In the genomic region with DNA sequence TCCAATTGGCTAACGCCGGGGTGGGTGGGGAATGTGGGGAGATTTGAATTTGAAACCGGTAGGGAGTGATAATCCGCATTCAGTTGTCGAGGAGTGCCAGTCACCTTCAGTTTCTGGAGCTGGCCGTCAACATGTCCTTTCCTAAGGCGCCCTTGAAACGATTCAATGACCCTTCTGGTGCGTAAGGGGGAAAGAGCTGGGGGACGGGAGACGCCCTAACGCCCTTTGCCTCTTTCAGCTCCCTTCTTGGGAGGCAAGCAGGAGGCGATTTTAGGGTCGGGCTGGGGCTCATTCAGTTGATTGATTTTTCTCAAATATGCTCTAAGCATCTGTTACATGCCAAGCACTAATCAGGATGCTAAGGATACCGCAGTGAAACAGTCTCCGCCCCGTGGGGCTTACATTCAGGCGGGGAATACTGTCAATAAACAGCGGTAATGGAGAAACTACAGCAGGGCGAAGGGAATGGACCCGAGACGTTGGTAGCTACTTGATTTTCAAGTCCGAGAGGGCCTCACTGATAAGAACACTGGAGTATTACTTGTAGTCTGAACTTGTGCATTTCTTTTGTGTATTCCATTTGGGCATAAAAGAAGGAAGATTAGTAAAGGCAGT, we compare ENCODE assay signal across 8 cellular contexts. TPM values are rescaled to one million over a fixed set of nuclear protein-coding genes. Genes with fewer than 3 reads are reported as not detected.
A peak's percentile ranks its signal among the peaks of the same experiment; 100 is the strongest.
DNase-seq lines count a peak whose midpoint lies in the region; ATAC-seq and TF ChIP-seq lines count a peak whose summit lies in the region.

A gene with protein sequence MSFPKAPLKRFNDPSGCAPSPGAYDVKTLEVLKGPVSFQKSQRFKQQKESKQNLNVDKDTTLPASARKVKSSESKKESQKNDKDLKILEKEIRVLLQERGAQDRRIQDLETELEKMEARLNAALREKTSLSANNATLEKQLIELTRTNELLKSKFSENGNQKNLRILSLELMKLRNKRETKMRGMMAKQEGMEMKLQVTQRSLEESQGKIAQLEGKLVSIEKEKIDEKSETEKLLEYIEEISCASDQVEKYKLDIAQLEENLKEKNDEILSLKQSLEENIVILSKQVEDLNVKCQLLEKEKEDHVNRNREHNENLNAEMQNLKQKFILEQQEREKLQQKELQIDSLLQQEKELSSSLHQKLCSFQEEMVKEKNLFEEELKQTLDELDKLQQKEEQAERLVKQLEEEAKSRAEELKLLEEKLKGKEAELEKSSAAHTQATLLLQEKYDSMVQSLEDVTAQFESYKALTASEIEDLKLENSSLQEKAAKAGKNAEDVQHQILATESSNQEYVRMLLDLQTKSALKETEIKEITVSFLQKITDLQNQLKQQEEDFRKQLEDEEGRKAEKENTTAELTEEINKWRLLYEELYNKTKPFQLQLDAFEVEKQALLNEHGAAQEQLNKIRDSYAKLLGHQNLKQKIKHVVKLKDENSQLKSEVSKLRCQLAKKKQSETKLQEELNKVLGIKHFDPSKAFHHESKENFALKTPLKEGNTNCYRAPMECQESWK (plus strand): TSS at position 71 of the 615 bp plus-strand sequence. CDS start 61 bp downstream, at position 132.

- H3K4me3 Mint-ChIP-seq in CD14-positive monocyte, result peak within 1 kb of the TSS; percentile 92 to 96
- peak within 1 kb of the TSS; percentile 83 for H3K4me3 Mint-ChIP-seq in MCF 10A (ENCODE audit: unreplicated experiment)
- H3K4me3 Mint-ChIP-seq in mesothelial cell of epicardium, result peak within 1 kb of the TSS; percentile 88

- H3K36me3 Mint-ChIP-seq in CD14-positive monocyte, result peaks cover 15 to 16% of the 10 kb centered on the region in 2 donors
- H3K36me3 Mint-ChIP-seq in MCF 10A (ENCODE audit: insufficient read depth, unreplicated experiment), result peaks cover 43% of the 10 kb centered on the region
- H3K36me3 Mint-ChIP-seq in mesothelial cell of epicardium, result peaks cover 7% of the 10 kb centered on the region

- CTCF ChIA-PET in MCF 10A (lab: Yijun Ruan, JAX), result interaction anchor here (0.6 to 7.3 kb wide), 14 partner anchors 8 to 304 kb away, joined by 3 to 69 read pairs (median 7); a partner anchor contains a TSS

- no peak for DNase-seq in CD14-positive monocyte (ENCODE audit: low spot score)
- peak; percentile 91 for DNase-seq in NCI-H69 (lab: John Stamatoyannopoulos, UW)
- peak; percentile 61 for DNase-seq in MCF 10A (ENCODE audit: unreplicated experiment)
- no peak for DNase-seq in mesothelial cell of epicardium (ENCODE audit: low spot score in 2 of 2, unreplicated experiment in 2 of 2)
- no peak for DNase-seq in activated gamma-delta T cell treated with Interleukin-2 at 50 U/mL for 16 hours
- DNase-seq in mucosa of gallbladder (ENCODE audit: low spot score), result no peak

- intact Hi-C loops in CD14-positive monocyte (cut with micrococcal nuclease) (loop anchor here (2.0 kb wide), 2 partner anchors 24 to 44 kb away; a partner anchor contains a TSS), MCF 10A (cut with micrococcal nuclease) (loop anchor here (1.0 kb wide), 1 partner anchor 43 kb away; no protein-coding TSS in a partner anchor)

- H3K9me3 Mint-ChIP-seq in CD14-positive monocyte, result no peaks in the 10 kb centered on the region
- no peaks in the 10 kb centered on the region for H3K9me3 Mint-ChIP-seq in MCF 10A (ENCODE audit: unreplicated experiment)
- H3K9me3 Mint-ChIP-seq in mesothelial cell of epicardium, result no peaks in the 10 kb centered on the region

- TF ChIP-seq CTCF in CD14-positive monocyte (IDR thresholded peaks at IDR 0.05) (no peak), MCF 10A (IDR thresholded peaks at IDR 0.05; ENCODE audit: unreplicated experiment) (no peak), mesothelial cell of epicardium (IDR thresholded peaks at IDR 0.05; ENCODE audit: unreplicated experiment) (no peak)

- H3K4me1 Mint-ChIP-seq in CD14-positive monocyte (peaks cover 30% of the 10 kb centered on the region), MCF 10A (ENCODE audit: insufficient read depth, unreplicated experiment) (peaks cover 44% of the 10 kb centered on the region), mesothelial cell of epicardium (peaks cover 41% of the 10 kb centered on the region)

- peaks cover 0 to 4% (median 0%) of the 10 kb centered on the region in 3 donors for H3K27me3 Mint-ChIP-seq in CD14-positive monocyte (ENCODE audit: low read depth in 3 of 3)
- no peaks in the 10 kb centered on the region for H3K27me3 Mint-ChIP-seq in MCF 10A (ENCODE audit: insufficient read depth, unreplicated experiment)
- no peaks in the 10 kb centered on the region for H3K27me3 Mint-ChIP-seq in mesothelial cell of epicardium (ENCODE audit: low read depth)

- TSS peak; percentile 89 for BruUV-seq in MCF 10A (replicated peaks; lab: Mats Ljungman, UMichigan)

- POLR2A ChIA-PET in MCF 10A (lab: Yijun Ruan, JAX), result interaction anchor here (0.7 to 11.4 kb wide), 11 partner anchors 12 to 64 kb away, joined by 3 to 392 read pairs (median 23); a partner anchor contains a TSS

- peak; percentile 72 for TF ChIP-seq POLR2A in GM18505 (IDR thresholded peaks at IDR 0.05; ENCODE audit: borderline replicate concordance, extremely low read depth, insufficient read depth, insufficient read length)

- ATAC-seq in GM18505 (IDR thresholded peaks at IDR 0.05; ENCODE audit: unreplicated experiment), result no peak
- ATAC-seq in HG02885 (IDR thresholded peaks at IDR 0.05; ENCODE audit: poor library complexity, unreplicated experiment), result no peak

- H3K27ac Mint-ChIP-seq in CD14-positive monocyte (peak within 1 kb of the TSS; percentile 97 to 100 (median 99)), MCF 10A (ENCODE audit: low read depth, unreplicated experiment) (peak within 1 kb of the TSS; percentile 99), mesothelial cell of epicardium (peak within 1 kb of the TSS; percentile 100)

RNA-seq across cellular contexts. Expression of the gene that starts here (rescaled TPM):
- polyA plus RNA-seq in CD14-positive monocyte, result under 1 TPM in 1 of 2 donors, not detected in 1; 0.29 TPM
- total RNA-seq in MCF 10A (2022) (29.3 and 43.5 TPM in 2 replicates), mesothelial cell of epicardium (8.7 to 9.8 TPM (median 9.4 TPM) in 3 replicates), mucosa of gallbladder (1.8 TPM)

Comparison
In these comparisons a context has a peak if more than half of its experiments do, and no peak if none do; other contexts are left out.
1. DNase-seq: peak in NCI-H69 (single experiment) and MCF 10A (single experiment); none in CD14-positive monocyte (single experiment), mesothelial cell of epicardium (0 of 2), activated gamma-delta T cell treated with Interleukin-2 at 50 U/mL for 16 hours (single experiment) and mucosa of gallbladder (single experiment).
2. Peak in every context shown above with its lines, with median percentiles within 50 percentile points of each other: H3K27ac Mint-ChIP-seq and H3K4me3 Mint-ChIP-seq.